Comparison of ENCODE assay signal across 16 cellular contexts in genomic region chr22:21449531-21450319, GRCh38. TPM values are rescaled to one million over a fixed set of nuclear protein-coding genes. Genes with fewer than 3 reads are reported as not detected.
DNase-seq lines count a peak whose midpoint lies in the region; ATAC-seq, FAIRE-seq and TF ChIP-seq lines count a peak whose summit lies in the region.
"Had no signal": no experiment of that assay in that cellular context is flagged by ENCODE, and none has a peak within 500 bp of the region (broad histone marks: within the 10 kb centered on the region; RNA-seq: fewer than 3 reads in every experiment).

No MANE protein-coding gene starts in this region.

- H3K4me3 ChIP-seq in mesenchymal stem cell (ENCODE audit: insufficient read depth in 1 of 2, low read depth in 1 of 2, low read length in 2 of 2) = no peak overlapping the region
- H3K4me3 ChIP-seq in stomach = no peak overlapping the region

- 92% methylated on average over 21 of the region's 23 CpGs for WGBS in mesenchymal stem cell
- WGBS in stomach, 5 donors = 88 to 93% (median 89%) methylated on average over 17 to 23 of the region's 23 CpGs

- no peak overlapping the region for H2BK120ac ChIP-seq in mesenchymal stem cell (ENCODE audit: low read depth, low read length)

- H3K9me3 Mint-ChIP-seq in activated T-cell treated with anti-CD3 and anti-CD28 coated beads, Interleukin-2, amount 50 U/mL, for 24 hours = no peaks in the 10 kb centered on the region
- no peaks in the 10 kb centered on the region for H3K9me3 Mint-ChIP-seq in activated T-cell treated with anti-CD3 and anti-CD28 coated beads, Interleukin-2, amount 50 U/mL, for 4 hours
- H3K9me3 Mint-ChIP-seq in chondrocyte (ENCODE audit: low read depth) = no peaks in the 10 kb centered on the region
- H3K9me3 Mint-ChIP-seq: stimulated activated effector memory CD8-positive, alpha-beta T cell treated with anti-CD3 and anti-CD28 coated beads, Interleukin-12 subunit alpha, Interleukin-12 subunit beta, amount 100 ng/mL, for 72 hours had no signal

- H3K9me3 ChIP-seq in mesenchymal stem cell (ENCODE audit: control insufficient read depth, low read length) (no peaks in the 10 kb centered on the region), stomach (no peaks in the 10 kb centered on the region)
- H3K9me3 ChIP-seq: neutrophil had no signal

- ATAC-seq in activated T-cell treated with anti-CD3 and anti-CD28 coated beads, Interleukin-2, amount 50 U/mL, for 4 hours = no peak
- ATAC-seq in HG03159 (IDR thresholded peaks at IDR 0.05; ENCODE audit: unreplicated experiment) = no peak
- ATAC-seq in GM21717 (IDR thresholded peaks at IDR 0.05; ENCODE audit: unreplicated experiment) = no peak
- ATAC-seq: stimulated activated effector memory CD8-positive, alpha-beta T cell treated with anti-CD3 and anti-CD28 coated beads, Interleukin-12 subunit alpha, Interleukin-12 subunit beta, amount 100 ng/mL, for 72 hours had no signal

- no peak overlapping the region for H3K14ac ChIP-seq in mesenchymal stem cell (ENCODE audit: low read length in 2 of 2)

- peak; percentile 20 for DNase-seq in activated T-cell treated with anti-CD3 and anti-CD28 coated beads, Interleukin-2, amount 50 U/mL, for 24 hours
- no peak for DNase-seq in activated T-cell treated with anti-CD3 and anti-CD28 coated beads, Interleukin-2, amount 50 U/mL, for 4 hours
- DNase-seq in chondrocyte (ENCODE audit: low spot score) = peak; percentile 76
- DNase-seq in mesenchymal stem cell = peak; percentile 13
- DNase-seq in stomach = peak; percentile 19
- DNase-seq in urothelium cell line (ENCODE audit: low spot score) = no peak
- DNase-seq: effector CD8-positive, alpha-beta T cell; EL; Karpas-422; NCI-H1436; NCI-H446 treated with DMSO at 0.1 percent for 48 hours had no signal

- H3K4ac ChIP-seq in mesenchymal stem cell (ENCODE audit: low read depth in 1 of 2, low read length in 2 of 2) = no peak overlapping the region

- no peak overlapping the region for H2AK5ac ChIP-seq in mesenchymal stem cell (ENCODE audit: low read length, severe bottlenecking)

- no peak for FAIRE-seq in urothelium cell line (lab: Jason Lieb, UNC)

- no peak overlapping the region for H3K23ac ChIP-seq in mesenchymal stem cell (ENCODE audit: low read length in 2 of 2)

- H3K18ac ChIP-seq in mesenchymal stem cell (ENCODE audit: low read depth in 1 of 2, low read length in 2 of 2) = no peak overlapping the region

- H3K27me3 ChIP-seq in mesenchymal stem cell (ENCODE audit: control insufficient read depth in 1 of 2, insufficient read depth in 1 of 2, low read length in 2 of 2) (no peaks in the 10 kb centered on the region), stomach (no peaks in the 10 kb centered on the region)
- H3K27me3 ChIP-seq: neutrophil had no signal

- H3K79me1 ChIP-seq in mesenchymal stem cell (replicated peaks; ENCODE audit: low read length, poor library complexity, severe bottlenecking) = peaks cover 44% of the 10 kb centered on the region

- no peak overlapping the region for H3K27ac ChIP-seq in mesenchymal stem cell (ENCODE audit: low read length, poor library complexity, severe bottlenecking)
- no peak overlapping the region for H3K27ac ChIP-seq in stomach
- H3K27ac ChIP-seq: neutrophil had no signal

- no peak for TF ChIP-seq POLR2A in stomach (IDR thresholded peaks at IDR 0.05)

- no peak for TF ChIP-seq CTCF in chondrocyte (IDR thresholded peaks at IDR 0.05)
- no peak for TF ChIP-seq CTCF in stomach (IDR thresholded peaks at IDR 0.05)

- no peak for TF ChIP-seq EP300 in stomach (IDR thresholded peaks at IDR 0.05)

- H3K36me3 Mint-ChIP-seq in activated T-cell treated with anti-CD3 and anti-CD28 coated beads, Interleukin-2, amount 50 U/mL, for 24 hours (ENCODE audit: low read depth) = peaks cover 35% of the 10 kb centered on the region
- peaks cover 3% of the 10 kb centered on the region for H3K36me3 Mint-ChIP-seq in activated T-cell treated with anti-CD3 and anti-CD28 coated beads, Interleukin-2, amount 50 U/mL, for 4 hours (ENCODE audit: insufficient read depth)
- peaks cover 6% of the 10 kb centered on the region for H3K36me3 Mint-ChIP-seq in chondrocyte (ENCODE audit: low read depth)
- H3K36me3 Mint-ChIP-seq: activated naive CD8-positive, alpha-beta T cell had no signal

- no peak overlapping the region for H2BK5ac ChIP-seq in mesenchymal stem cell (ENCODE audit: low read depth, low read length, poor library complexity, severe bottlenecking)

- no peak overlapping the region for H3K9ac ChIP-seq in mesenchymal stem cell (ENCODE audit: low read length)

- H3K4me1 ChIP-seq in mesenchymal stem cell (ENCODE audit: control insufficient read depth, insufficient read depth, low read depth, low read length) = peaks cover 11% of the 10 kb centered on the region
- H3K4me1 ChIP-seq in stomach = peaks cover 0 to under 1% (median 0%) of the 10 kb centered on the region in 4 donors

- no peak overlapping the region for H3K4me2 ChIP-seq in mesenchymal stem cell (ENCODE audit: low read length, poor library complexity, severe bottlenecking)

- H2BK15ac ChIP-seq in mesenchymal stem cell (ENCODE audit: low read depth, poor library complexity, severe bottlenecking) = no peak overlapping the region

- H4K91ac ChIP-seq in mesenchymal stem cell (ENCODE audit: low read length) = no peak overlapping the region

- no peak overlapping the region for H3K4me3 Mint-ChIP-seq in activated T-cell treated with anti-CD3 and anti-CD28 coated beads, Interleukin-2, amount 50 U/mL, for 24 hours
- no peak overlapping the region for H3K4me3 Mint-ChIP-seq in activated T-cell treated with anti-CD3 and anti-CD28 coated beads, Interleukin-2, amount 50 U/mL, for 4 hours
- no peak overlapping the region for H3K4me3 Mint-ChIP-seq in chondrocyte (ENCODE audit: unreplicated experiment)
- H3K4me3 Mint-ChIP-seq: activated naive CD8-positive, alpha-beta T cell; stimulated activated effector memory CD8-positive, alpha-beta T cell treated with anti-CD3 and anti-CD28 coated beads, Interleukin-12 subunit alpha, Interleukin-12 subunit beta, amount 100 ng/mL, for 72 hours had no signal

- H3K27me3 Mint-ChIP-seq in activated T-cell treated with anti-CD3 and anti-CD28 coated beads, Interleukin-2, amount 50 U/mL, for 24 hours = no peaks in the 10 kb centered on the region
- no peaks in the 10 kb centered on the region for H3K27me3 Mint-ChIP-seq in activated T-cell treated with anti-CD3 and anti-CD28 coated beads, Interleukin-2, amount 50 U/mL, for 4 hours (ENCODE audit: low read depth)
- no peaks in the 10 kb centered on the region for H3K27me3 Mint-ChIP-seq in chondrocyte (ENCODE audit: low read depth)
- H3K27me3 Mint-ChIP-seq: activated naive CD8-positive, alpha-beta T cell had no signal

- peaks cover 12 to 42% of the 10 kb centered on the region in 2 experiments for H3K36me3 ChIP-seq in mesenchymal stem cell (ENCODE audit: control insufficient read depth in 1 of 2, insufficient read depth in 2 of 2, low read depth in 1 of 2, low read length in 2 of 2)
- H3K36me3 ChIP-seq in stomach = peaks cover 19 to 42% (median 34%) of the 10 kb centered on the region in 4 donors

- H4K8ac ChIP-seq in mesenchymal stem cell (ENCODE audit: low read length) = no peak overlapping the region

- H2AFZ ChIP-seq in mesenchymal stem cell (ENCODE audit: low read depth, low read length) = no peak overlapping the region

- no peaks in the 10 kb centered on the region for H3K4me1 Mint-ChIP-seq in activated T-cell treated with anti-CD3 and anti-CD28 coated beads, Interleukin-2, amount 50 U/mL, for 24 hours (ENCODE audit: low read depth)
- H3K4me1 Mint-ChIP-seq in activated T-cell treated with anti-CD3 and anti-CD28 coated beads, Interleukin-2, amount 50 U/mL, for 4 hours (ENCODE audit: low read depth) = no peaks in the 10 kb centered on the region
- no peaks in the 10 kb centered on the region for H3K4me1 Mint-ChIP-seq in chondrocyte (ENCODE audit: low read depth)
- H3K4me1 Mint-ChIP-seq: stimulated activated effector memory CD8-positive, alpha-beta T cell treated with anti-CD3 and anti-CD28 coated beads, Interleukin-12 subunit alpha, Interleukin-12 subunit beta, amount 100 ng/mL, for 72 hours had no signal

- no peak overlapping the region for H3K27ac Mint-ChIP-seq in activated T-cell treated with anti-CD3 and anti-CD28 coated beads, Interleukin-2, amount 50 U/mL, for 24 hours
- H3K27ac Mint-ChIP-seq in chondrocyte (ENCODE audit: unreplicated experiment) = no peak overlapping the region
- H3K27ac Mint-ChIP-seq: activated naive CD8-positive, alpha-beta T cell; stimulated activated effector memory CD8-positive, alpha-beta T cell treated with anti-CD3 and anti-CD28 coated beads, Interleukin-12 subunit alpha, Interleukin-12 subunit beta, amount 100 ng/mL, for 72 hours had no signal

- H2BK12ac ChIP-seq in mesenchymal stem cell (ENCODE audit: low read length in 2 of 2) = no peak overlapping the region

- intact Hi-C loops in stomach (cut with DNase I; ENCODE audit: low total_unique reads) = no loop called here

RNA-seq across cellular contexts. Expression of gene TMEM191C, which starts 17.5 kb away (rescaled TPM):
- under 1 TPM; 0.23 to 0.87 (median 0.53) TPM for total RNA-seq in activated T-cell treated with anti-CD3 and anti-CD28 coated beads, Interleukin-2, amount 50 U/mL, for 4 hours
- total RNA-seq in chondrocyte = 0.49 to 1.7 TPM (median 1.5 TPM) in 3 replicates
- polyA plus RNA-seq in mesenchymal stem cell (2013, experiment 1 of 2) = 0.79 TPM
- 0.95 TPM for polyA plus RNA-seq in mesenchymal stem cell (2013, experiment 2 of 2)
- 10 to 100 TPM in 1 of 5 donors, 1 to 10 TPM in 1, under 1 TPM in 1, not detected in 2; 0.73 to 69.2 (median 3.6) TPM for total RNA-seq in stomach
- 1 to 10 TPM; 1.8 to 5.8 (median 2.9) TPM for polyA plus RNA-seq in stomach

RNA-seq across cellular contexts. Expression of gene HIC2, which starts 32.6 kb away (rescaled TPM):
- total RNA-seq in activated T-cell treated with anti-CD3 and anti-CD28 coated beads, Interleukin-2, amount 50 U/mL, for 4 hours = 1 to 10 TPM; 8.1 to 8.8 (median 8.2) TPM
- 4.3 to 4.9 TPM (median 4.5 TPM) in 3 replicates for total RNA-seq in chondrocyte
- polyA plus RNA-seq in mesenchymal stem cell (2013, experiment 1 of 2) = 3.3 TPM
- 3.1 TPM for polyA plus RNA-seq in mesenchymal stem cell (2013, experiment 2 of 2)
- 1 to 10 TPM in 4 of 5 donors, under 1 TPM in 1; 0.45 to 7.4 (median 7.0) TPM for total RNA-seq in stomach
- 1 to 10 TPM in 2 of 3 donors, under 1 TPM in 1; 0.78 to 1.5 (median 1.2) TPM for polyA plus RNA-seq in stomach

Comparison
In these comparisons a context has a peak if more than half of its experiments do, and no peak if none do; other contexts are left out.
1. DNase-seq: peak in activated T-cell treated with anti-CD3 and anti-CD28 coated beads, Interleukin-2, amount 50 U/mL, for 24 hours (single experiment), chondrocyte (single experiment), mesenchymal stem cell (single experiment) and stomach (single experiment); none in activated T-cell treated with anti-CD3 and anti-CD28 coated beads, Interleukin-2, amount 50 U/mL, for 4 hours (single experiment) and urothelium cell line (single experiment).